9 cellular contexts compared by ENCODE assay signal in genomic region chr20:44683263-44684046, GRCh38. TPM values are rescaled to one million over a fixed set of nuclear protein-coding genes. Genes with fewer than 3 reads are reported as not detected.
DNase-seq lines count a peak whose midpoint lies in the region; ATAC-seq and TF ChIP-seq lines count a peak whose summit lies in the region.
"Had no signal": no experiment of that assay in that cellular context is flagged by ENCODE, and none has a peak within 500 bp of the region (broad histone marks: within the 10 kb centered on the region; RNA-seq: fewer than 3 reads in every experiment).

No MANE protein-coding gene starts in this region.

- no peak overlapping the region for H3K4me3 ChIP-seq in PC-3 (ENCODE audit: low read length)

- peaks cover 10% of the 10 kb centered on the region for H3K4me1 ChIP-seq in PC-3 (ENCODE audit: insufficient read depth, low read length)

- no peak overlapping the region for H3K27ac Mint-ChIP-seq in activated T-helper 1 cell treated with anti-CD3 and anti-CD28 coated beads, Interleukin-12 subunit alpha, Interleukin-12 subunit beta, Interleukin-2, Interleukin-4 antibody, amounts not matched to agents 30 ng/mL and 10 ng/mL and 1 ng/mL, durations not matched to agents 14 hours and 24 hours and 36 hours

- H4K20me1 ChIP-seq in PC-3 (ENCODE audit: low read length) = no peaks in the 10 kb centered on the region

- no peaks in the 10 kb centered on the region for H3K36me3 Mint-ChIP-seq in activated T-helper 1 cell treated with anti-CD3 and anti-CD28 coated beads, Interleukin-12 subunit alpha, Interleukin-12 subunit beta, Interleukin-2, Interleukin-4 antibody, amounts not matched to agents 30 ng/mL and 10 ng/mL and 1 ng/mL, durations not matched to agents 14 hours and 24 hours and 36 hours (ENCODE audit: low read depth)

- TF ChIP-seq CTCF in PC-3 (conservative IDR thresholded peaks at IDR 0.05; ENCODE audit: low read depth, low read length) = peak; percentile 89

- H3K9me2 ChIP-seq in PC-3 (replicated peaks; ENCODE audit: low read length) = no peaks in the 10 kb centered on the region

- ATAC-seq in HG03354 (IDR thresholded peaks at IDR 0.05; ENCODE audit: poor library complexity, severe bottlenecking, unreplicated experiment) (peak; percentile 78), PC-3 (peak; percentile 85), left ventricle myocardium superior (peak; percentile 74), GM18858 (IDR thresholded peaks at IDR 0.05; ENCODE audit: unreplicated experiment) (no peak)

- H3K9me3 ChIP-seq in PC-3 (ENCODE audit: low read length) = no peaks in the 10 kb centered on the region

- no peaks in the 10 kb centered on the region for H3K36me3 ChIP-seq in PC-3 (ENCODE audit: low read depth, low read length)

- BruUV-seq in PC-3 (replicated peaks; lab: Mats Ljungman, UMichigan) = no TSS peak

- peaks cover 17% of the 10 kb centered on the region for H3K4me1 Mint-ChIP-seq in activated T-helper 1 cell treated with anti-CD3 and anti-CD28 coated beads, Interleukin-12 subunit alpha, Interleukin-12 subunit beta, Interleukin-2, Interleukin-4 antibody, amounts not matched to agents 30 ng/mL and 10 ng/mL and 1 ng/mL, durations not matched to agents 14 hours and 24 hours and 36 hours (ENCODE audit: low read depth)

- H3K9me3 Mint-ChIP-seq in activated T-helper 1 cell treated with anti-CD3 and anti-CD28 coated beads, Interleukin-12 subunit alpha, Interleukin-12 subunit beta, Interleukin-2, Interleukin-4 antibody, amounts not matched to agents 30 ng/mL and 10 ng/mL and 1 ng/mL, durations not matched to agents 14 hours and 24 hours and 36 hours = no peaks in the 10 kb centered on the region

- no peak overlapping the region for H3K27ac ChIP-seq in PC-3 (ENCODE audit: low read length)

- no peaks in the 10 kb centered on the region for H3K27me3 ChIP-seq in PC-3 (ENCODE audit: low read length)

- CTCF ChIA-PET in PC-3 (lab: Charles Lee) = interaction anchor here (0.7 to 2.9 kb wide), 5 partner anchors 34 to 202 kb away, joined by 3 to 17 read pairs (median 3); partner anchors contain the start of gene YWHAB

- POLR2A ChIA-PET in PC-3 (lab: Charles Lee; ENCODE audit: unreplicated experiment) = interaction anchor here (0.6 kb wide), 1 partner anchor 26 kb away, joined by 3 read pairs; no protein-coding TSS in a partner anchor

- no peaks in the 10 kb centered on the region for H3K27me3 Mint-ChIP-seq in activated T-helper 1 cell treated with anti-CD3 and anti-CD28 coated beads, Interleukin-12 subunit alpha, Interleukin-12 subunit beta, Interleukin-2, Interleukin-4 antibody, amounts not matched to agents 30 ng/mL and 10 ng/mL and 1 ng/mL, durations not matched to agents 14 hours and 24 hours and 36 hours (ENCODE audit: insufficient read depth)

- peak overlapping the region; percentile 67 for H2AFZ ChIP-seq in PC-3 (ENCODE audit: low read length)

- DNase-seq in ELF-1 (ENCODE audit: low read depth, low spot score) (peak; percentile 74), PC-3 (peak; percentile 87), left ventricle myocardium superior (peak; percentile 53), cerebellar nuclear complex (lab: John Stamatoyannopoulos, UW) (no peak)
- peak; percentile 25 for DNase-seq in activated T-helper 1 cell treated with anti-CD3 and anti-CD28 coated beads, Interleukin-12 subunit alpha, Interleukin-12 subunit beta, Interleukin-2, Interleukin-4 antibody, amounts not matched to agents 30 ng/mL and 10 ng/mL and 1 ng/mL, durations not matched to agents 14 hours and 24 hours and 36 hours (ENCODE audit: low spot score)
- peak; percentile 24 to 52 for DNase-seq in stimulated activated CD4-positive, alpha-beta T cell treated with anti-CD3 and anti-CD28 coated beads, Interleukin-15, amount 100 ng/mL, for 48 hours (ENCODE audit: low read depth in 2 of 2)

- H3F3A ChIP-seq in PC-3 (ENCODE audit: low read length, unreplicated experiment) = no peaks in the 10 kb centered on the region

- no peaks in the 10 kb centered on the region for H3K79me2 ChIP-seq in PC-3 (ENCODE audit: low read length)

- H3K4me3 Mint-ChIP-seq in activated T-helper 1 cell treated with anti-CD3 and anti-CD28 coated beads, Interleukin-12 subunit alpha, Interleukin-12 subunit beta, Interleukin-2, Interleukin-4 antibody, amounts not matched to agents 30 ng/mL and 10 ng/mL and 1 ng/mL, durations not matched to agents 14 hours and 24 hours and 36 hours = no peak overlapping the region

- no peak overlapping the region for H3K9ac ChIP-seq in PC-3 (ENCODE audit: low read length)

- intact Hi-C loops in PC-3 (cut with micrococcal nuclease) (loop anchor here (1.0 to 2.0 kb wide), 2 partner anchors 31 to 183 kb away; no protein-coding TSS in a partner anchor), left ventricle myocardium superior (cut with micrococcal nuclease) (loop anchor here (2.0 kb wide), 1 partner anchor 49 kb away; no protein-coding TSS in a partner anchor)
- intact Hi-C loops in activated T-helper 1 cell treated with anti-CD3 and anti-CD28 coated beads, Interleukin-12 subunit alpha, Interleukin-12 subunit beta, Interleukin-2, Interleukin-4 antibody, amounts not matched to agents 30 ng/mL and 10 ng/mL and 1 ng/mL, durations not matched to agents 14 hours and 24 hours and 36 hours (cut with micrococcal nuclease) = loop anchor here (1.0 to 10.0 kb wide), 4 partner anchors 41 to 611 kb away; no protein-coding TSS in a partner anchor

- H3K4me2 ChIP-seq in PC-3 (ENCODE audit: low read length) = peak overlapping the region; percentile 32

RNA-seq across cellular contexts. Expression of gene CCN5, which starts 31.7 kb away (rescaled TPM):
- total RNA-seq in PC-3 (2014; rRNA removed) (0.26 TPM in 1 of 2 replicates, not detected in the other), left ventricle myocardium superior (19.5 TPM)
- not detected in 2 replicates for total RNA-seq in activated T-helper 1 cell treated with anti-CD3 and anti-CD28 coated beads, Interleukin-12 subunit alpha, Interleukin-12 subunit beta, Interleukin-2, Interleukin-4 antibody, amounts not matched to agents 30 ng/mL and 10 ng/mL and 1 ng/mL, durations not matched to agents 14 hours and 24 hours and 36 hours
- total RNA-seq: T-helper 2 cell treated with Interferon-gamma antibody and Interleukin-4, amounts not matched to agents 100 ng/mL and 5 ng/mL, for 36 hours had no signal

RNA-seq across cellular contexts. Expression of gene ADA, which starts 32.0 kb away (rescaled TPM):
- total RNA-seq in PC-3 (2014; rRNA removed) (12.4 and 13.0 TPM in 2 replicates), left ventricle myocardium superior (8.5 TPM)
- total RNA-seq in activated T-helper 1 cell treated with anti-CD3 and anti-CD28 coated beads, Interleukin-12 subunit alpha, Interleukin-12 subunit beta, Interleukin-2, Interleukin-4 antibody, amounts not matched to agents 30 ng/mL and 10 ng/mL and 1 ng/mL, durations not matched to agents 14 hours and 24 hours and 36 hours = 45.1 and 45.5 TPM in 2 replicates

Comparison
In these comparisons a context has a peak if more than half of its experiments do, and no peak if none do; other contexts are left out.
1. DNase-seq: peak in ELF-1 (single experiment), PC-3 (single experiment), activated T-helper 1 cell treated with anti-CD3 and anti-CD28 coated beads, Interleukin-12 subunit alpha, Interleukin-12 subunit beta, Interleukin-2, Interleukin-4 antibody, amounts not matched to agents 30 ng/mL and 10 ng/mL and 1 ng/mL, durations not matched to agents 14 hours and 24 hours and 36 hours (single experiment), left ventricle myocardium superior (single experiment) and stimulated activated CD4-positive, alpha-beta T cell treated with anti-CD3 and anti-CD28 coated beads, Interleukin-15, amount 100 ng/mL, for 48 hours (2 of 2); none in cerebellar nuclear complex (0 of 2).
2. RNA of gene CCN5, which starts 31.7 kb away (total RNA-seq): 19.5 TPM in left ventricle myocardium superior (single experiment); 0.26 TPM in PC-3 and not detected in activated T-helper 1 cell treated with anti-CD3 and anti-CD28 coated beads, Interleukin-12 subunit alpha, Interleukin-12 subunit beta, Interleukin-2, Interleukin-4 antibody, amounts not matched to agents 30 ng/mL and 10 ng/mL and 1 ng/mL, durations not matched to agents 14 hours and 24 hours and 36 hours; every median in the first group is over 10 times any median in the second.